Comparison of ENCODE assay signal across 13 cellular contexts in the genomic region with DNA sequence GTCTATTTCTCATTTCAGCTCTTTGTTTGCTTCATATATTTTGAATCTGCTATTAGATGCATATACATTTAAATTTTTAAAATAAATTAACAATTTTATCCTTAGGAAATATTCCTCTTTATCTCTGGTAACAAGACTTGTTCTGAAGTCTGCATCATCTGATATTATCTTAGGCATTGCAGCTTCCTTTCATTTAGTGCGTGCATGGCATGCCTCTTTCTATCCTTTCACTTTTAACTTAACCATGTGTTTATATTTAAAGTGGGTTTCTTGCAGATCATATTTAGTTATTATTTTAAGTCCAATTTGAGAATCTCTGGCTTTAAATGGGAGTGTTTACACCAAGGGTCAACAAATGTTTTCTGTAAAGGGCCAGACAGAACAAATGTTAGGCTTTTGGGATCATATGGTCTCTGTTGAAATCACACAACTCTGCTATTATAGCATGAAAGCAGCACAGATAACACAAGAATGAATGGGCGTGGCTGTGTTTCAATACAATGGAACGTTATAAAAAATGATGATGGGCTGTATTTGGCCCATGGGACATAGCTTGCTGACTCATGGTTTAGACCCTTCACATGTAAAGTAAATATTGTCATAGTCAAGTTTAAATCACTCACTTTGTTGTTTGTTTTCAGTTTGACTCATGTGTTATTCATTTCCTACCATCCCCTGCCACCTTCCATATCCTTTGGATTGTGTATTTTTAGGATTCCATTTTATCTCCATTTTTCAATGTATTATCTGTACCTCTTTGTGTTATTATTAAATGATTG.
DNase-seq lines count a peak whose midpoint lies in the region; ATAC-seq and TF ChIP-seq lines count a peak whose summit lies in the region.
"Had no signal": no experiment of that assay in that cellular context is flagged by ENCODE, and none has a peak within 500 bp of the region (broad histone marks: within the 10 kb centered on the region; RNA-seq: fewer than 3 reads in every experiment).

No MANE protein-coding gene starts in this region.

- no peak for TF ChIP-seq POLR2A in HCT116 (IDR thresholded peaks at IDR 0.05; ENCODE audit: borderline replicate concordance, extremely low read depth, insufficient read depth, insufficient read length)

- ATAC-seq in HCT116 (peak; percentile 25; the same call in 1 of the 2 replicates), left colon (no peak), GM19395 (IDR thresholded peaks at IDR 0.05; ENCODE audit: unreplicated experiment) (no peak)
- ATAC-seq: gastroesophageal sphincter; natural killer cell treated with Interleukin-12 subunit alpha and Interleukin-12 subunit beta and Interleukin-15 and Interleukin-18, amount 100 ng/mL, for 72 hours had no signal

- H3K18ac ChIP-seq in H9 (ENCODE audit: insufficient read length, low read depth, low read length) = no peak overlapping the region

- H3K79me2 ChIP-seq in HCT116 (ENCODE audit: insufficient read depth, low read length) = no peaks in the 10 kb centered on the region
- H3K79me2 ChIP-seq in H9 (ENCODE audit: insufficient read depth, low read length) = no peaks in the 10 kb centered on the region

- H3K9me2 ChIP-seq in HCT116 (ENCODE audit: insufficient read depth) = no peaks in the 10 kb centered on the region

- H2BK120ac ChIP-seq in H9 (ENCODE audit: low read depth, low read length, poor library complexity, severe bottlenecking) = no peak overlapping the region

- H3K27ac ChIP-seq in HCT116 (ENCODE audit: low read depth, low read length) (no peak overlapping the region), H9 (ENCODE audit: insufficient read length, low read depth, low read length) (no peak overlapping the region)
- H3K27ac ChIP-seq: gastroesophageal sphincter, thyroid gland had no signal

- H3K23ac ChIP-seq in H9 (ENCODE audit: insufficient read length, low read depth, low read length) = no peak overlapping the region

- no peaks in the 10 kb centered on the region for H3K4me1 Mint-ChIP-seq in H9

- H3T11ph ChIP-seq in H9 (ENCODE audit: low read length) = no peak overlapping the region

- H3K9ac ChIP-seq in HCT116 (ENCODE audit: low read length) (no peak overlapping the region), H9 (ENCODE audit: extremely low read depth, insufficient read length, low read length) (no peak overlapping the region)

- no peak overlapping the region for H4K5ac ChIP-seq in H9 (ENCODE audit: insufficient read length, low read depth, low read length)

- H3K4me2 ChIP-seq in HCT116 (ENCODE audit: low read length) = peak overlapping the region; percentile 28
- no peak overlapping the region for H3K4me2 ChIP-seq in H9 (ENCODE audit: insufficient read depth, insufficient read length, low read length)

- no peaks in the 10 kb centered on the region for H3K36me3 ChIP-seq in HCT116 (ENCODE audit: control insufficient read depth in 1 of 2, insufficient read depth in 2 of 2, low read length in 2 of 2)
- H3K36me3 ChIP-seq: gastroesophageal sphincter, thyroid gland had no signal

- peaks cover 3% of the 10 kb centered on the region; the same call in 1 of the 2 replicates for H3K27me3 Mint-ChIP-seq in H9 (ENCODE audit: low read depth)

- no peak overlapping the region for H4K8ac ChIP-seq in H9 (replicated peaks; ENCODE audit: insufficient read length, low read depth, low read length)

- DNase-seq in A172 (ENCODE audit: low spot score) = peak; percentile 76
- DNase-seq in HCT116 (ENCODE audit: low read depth, low spot score) = peak; percentile 19
- DNase-seq in T1000 (lab: John Stamatoyannopoulos, UW) = peak; percentile 65
- peak; percentile 46 for DNase-seq in foreskin melanocyte
- no peak for DNase-seq in left colon
- DNase-seq in H9 = no peak
- no peak for DNase-seq in activated CD8-positive, alpha-beta memory T cell treated with anti-CD3 and anti-CD28 coated beads, Interleukin-2, amount 50 U/mL, for 48 hours
- DNase-seq: activated naive CD4-positive, alpha-beta T cell treated with anti-CD3 and anti-CD28 coated beads for 36 hours; NCI-H1105; thyroid gland had no signal

- H3K27ac Mint-ChIP-seq in H9 = no peak overlapping the region
- H3K27ac Mint-ChIP-seq: activated naive CD4-positive, alpha-beta T cell treated with anti-CD3 and anti-CD28 coated beads for 36 hours; natural killer cell treated with Interleukin-12 subunit alpha and Interleukin-12 subunit beta and Interleukin-15 and Interleukin-18, amount 100 ng/mL, for 72 hours had no signal

- no peak overlapping the region for H4K91ac ChIP-seq in H9 (ENCODE audit: insufficient read length, low read depth, low read length)

- no peak overlapping the region for H2BK20ac ChIP-seq in H9 (ENCODE audit: low read depth, low read length, poor library complexity, severe bottlenecking)

- no peak overlapping the region for H2BK12ac ChIP-seq in H9 (ENCODE audit: insufficient read length, low read depth, low read length)

- intact Hi-C loops in HCT116 (cut with micrococcal nuclease) = no loop called here
- intact Hi-C loops in left colon (cut with DNase I, micrococcal nuclease) = no loop called here

- no peaks in the 10 kb centered on the region for H4K20me1 ChIP-seq in HCT116 (ENCODE audit: insufficient read depth)
- no peaks in the 10 kb centered on the region for H4K20me1 ChIP-seq in H9 (ENCODE audit: control insufficient read depth, insufficient read depth, insufficient read length)

- H3K4ac ChIP-seq in H9 (ENCODE audit: low read depth, low read length) = no peak overlapping the region

- H2BK5ac ChIP-seq in H9 (ENCODE audit: insufficient read length, low read length) = no peak overlapping the region

- no peak overlapping the region for H3K14ac ChIP-seq in H9 (ENCODE audit: insufficient read depth, low read length)

- RAD21 ChIA-PET in HCT116 (lab: Charles Lee; ENCODE audit: low non-redundant PET in 1 of 2, low total read pairs in 2 of 2, uncharacterized antibody in 2 of 2, unreplicated experiment in 2 of 2) = no interaction called here

- no peaks in the 10 kb centered on the region for H3K36me3 Mint-ChIP-seq in H9 (ENCODE audit: insufficient read depth in 1 of 3, low read depth in 3 of 3)
- H3K36me3 Mint-ChIP-seq: natural killer cell treated with Interleukin-12 subunit alpha and Interleukin-12 subunit beta and Interleukin-15 and Interleukin-18, amount 100 ng/mL, for 72 hours had no signal

- BruUV-seq in HCT116 (replicated peaks; lab: Mats Ljungman, UMichigan) = no TSS peak

- no peak overlapping the region for H2AK5ac ChIP-seq in H9 (ENCODE audit: insufficient read length, low read length)

- no peaks in the 10 kb centered on the region for H3K9me3 Mint-ChIP-seq in H9
- H3K9me3 Mint-ChIP-seq: activated naive CD4-positive, alpha-beta T cell treated with anti-CD3 and anti-CD28 coated beads for 36 hours had no signal

- peaks cover 0 to 7% of the 10 kb centered on the region in 2 experiments; a peak in 1 of 4 replicates for H3K4me1 ChIP-seq in HCT116 (ENCODE audit: control insufficient read depth in 1 of 2, insufficient read depth in 2 of 2, low read length in 2 of 2)
- H3K4me1 ChIP-seq in H9 (ENCODE audit: insufficient read depth, low read length) = no peaks in the 10 kb centered on the region
- H3K4me1 ChIP-seq: gastroesophageal sphincter, thyroid gland had no signal

- H3K27me3 ChIP-seq in HCT116 (ENCODE audit: insufficient read depth, low read length) (no peaks in the 10 kb centered on the region), H9 (ENCODE audit: insufficient read depth, low read length) (no peaks in the 10 kb centered on the region)
- H3K27me3 ChIP-seq: gastroesophageal sphincter, thyroid gland had no signal

- no peaks in the 10 kb centered on the region for H3K79me1 ChIP-seq in H9 (ENCODE audit: insufficient read depth, low read depth, low read length, poor library complexity, severe bottlenecking)

- no peak overlapping the region for H3K4me3 ChIP-seq in HCT116 (replicated peaks in 1 of 2; ENCODE audit: low read depth in 1 of 2, low read length in 2 of 2)
- H3K4me3 ChIP-seq: gastroesophageal sphincter, thyroid gland had no signal

- H3K9me3 ChIP-seq in HCT116 (ENCODE audit: control insufficient read depth in 1 of 2, insufficient read depth in 1 of 2, low read depth in 1 of 2, low read length in 2 of 2) (no peaks in the 10 kb centered on the region), H9 (ENCODE audit: control insufficient read depth, low read depth, low read length) (no peaks in the 10 kb centered on the region)
- H3K9me3 ChIP-seq: gastroesophageal sphincter, thyroid gland had no signal

- TF ChIP-seq CTCF in HCT116 (IDR thresholded peaks at IDR 0.05 in 2 of 3, conservative IDR thresholded peaks at IDR 0.05 in 1 of 3; ENCODE audit: borderline replicate concordance in 1 of 3, insufficient read depth in 1 of 3, low read depth in 2 of 3, low read length in 2 of 3) (no peak), H9 (conservative IDR thresholded peaks at IDR 0.05) (no peak)

- H2BK15ac ChIP-seq in H9 (ENCODE audit: low read depth, low read length) = no peak overlapping the region

- POLR2A ChIA-PET in HCT116 (lab: Charles Lee) = no interaction called here

- WGBS in H9 (ENCODE audit: extremely low coverage, insufficient read length, low lambda C conversion rate) = no CpG with 5 or more reads among the region's 3 CpGs

- H2AFZ ChIP-seq in HCT116 (ENCODE audit: low read depth, low read length, poor library complexity, severe bottlenecking) (no peak overlapping the region), H9 (ENCODE audit: low read length) (no peak overlapping the region)

- CTCF ChIA-PET in HCT116 (lab: Charles Lee) = no interaction called here

- H3K4me3 Mint-ChIP-seq in H9 = no peak overlapping the region
- H3K4me3 Mint-ChIP-seq: activated naive CD4-positive, alpha-beta T cell treated with anti-CD3 and anti-CD28 coated beads for 36 hours; natural killer cell treated with Interleukin-12 subunit alpha and Interleukin-12 subunit beta and Interleukin-15 and Interleukin-18, amount 100 ng/mL, for 72 hours had no signal

- TF ChIP-seq RAD21 in HCT116 (IDR thresholded peaks at IDR 0.05; ENCODE audit: low read depth) = no peak

- no peaks in the 10 kb centered on the region for H3K23me2 ChIP-seq in H9 (ENCODE audit: insufficient read length, low read depth, low read length, poor library complexity, severe bottlenecking)

- H3K56ac ChIP-seq in H9 (ENCODE audit: insufficient read length, low read depth, low read length) = no peak overlapping the region

TF ChIP-seq in HCT116, 20 proteins besides CTCF, POLR2A, EP300 and RAD21 (continues in another document):
- TF ChIP-seq CEBPB (IDR thresholded peaks at IDR 0.05; ENCODE audit: low read depth) = 0 out of 2 replicates have a peak, but pooled peaks have one; percentile 16
- TF ChIP-seq SP1 (IDR thresholded peaks at IDR 0.05; ENCODE audit: low read depth) = 0 out of 2 replicates have a peak, but pooled peaks have one; percentile 16
- 0 out of 2 replicates have a peak, but pooled peaks have one; percentile 30 for TF ChIP-seq JUND (IDR thresholded peaks at IDR 0.05)
- no peak for TF ChIP-seq ELF1 (IDR thresholded peaks at IDR 0.05; ENCODE audit: borderline replicate concordance, low read depth)

Comparison
In these comparisons a context has a peak if more than half of its experiments do, and no peak if none do; other contexts are left out.
1. DNase-seq: peak in A172 (single experiment), HCT116 (single experiment), T1000 (single experiment) and foreskin melanocyte (single experiment); none in left colon (0 of 2), H9 (single experiment) and activated CD8-positive, alpha-beta memory T cell treated with anti-CD3 and anti-CD28 coated beads, Interleukin-2, amount 50 U/mL, for 48 hours (single experiment).